Comparison of ENCODE assay signal across 9 cellular contexts in the genomic region with DNA sequence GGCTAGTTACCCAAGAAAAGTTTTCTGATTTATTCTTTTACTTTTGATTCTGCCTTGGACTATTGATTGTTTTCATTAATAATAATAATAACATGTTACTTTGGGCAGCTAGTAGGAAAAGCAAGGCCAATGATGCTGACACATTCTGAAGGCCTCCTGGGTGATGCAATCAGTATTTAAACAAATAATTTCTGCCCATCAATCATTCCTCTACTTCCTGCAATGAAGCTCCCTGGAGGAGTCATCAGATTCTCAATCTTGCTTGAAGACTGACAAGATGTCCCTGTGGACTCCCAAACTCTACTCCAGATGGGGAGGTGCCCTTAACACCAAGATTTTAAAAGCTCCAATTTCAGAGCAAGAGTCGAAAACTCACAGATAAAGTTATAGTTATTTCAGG. TPM values are rescaled to one million over a fixed set of nuclear protein-coding genes. Genes with fewer than 3 reads are reported as not detected.
DNase-seq lines count a peak whose midpoint lies in the region; ATAC-seq and TF ChIP-seq lines count a peak whose summit lies in the region.
"Had no signal": no experiment of that assay in that cellular context is flagged by ENCODE, and none has a peak within 500 bp of the region (broad histone marks: within the 10 kb centered on the region; RNA-seq: fewer than 3 reads in every experiment).

A gene with protein sequence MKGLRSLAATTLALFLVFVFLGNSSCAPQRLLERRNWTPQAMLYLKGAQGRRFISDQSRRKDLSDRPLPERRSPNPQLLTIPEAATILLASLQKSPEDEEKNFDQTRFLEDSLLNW (plus strand): TSS at position 244 of the 400 bp plus-strand sequence. CDS start 177 bp downstream, outside the sequence.

- no peak within 1 kb of the TSS for H3K9ac ChIP-seq in HCT116 (ENCODE audit: low read length)
- H3K9ac ChIP-seq in smooth muscle cell (ENCODE audit: low read depth): no peak within 1 kb of the TSS

- DNase-seq in HCT116 (ENCODE audit: low read depth, low spot score) (no peak), WERI-Rb-1 (no peak), heart left ventricle (no peak), smooth muscle cell (lab: John Stamatoyannopoulos, UW; ENCODE audit: unreplicated experiment) (no peak), GM10266 (ENCODE audit: extremely low spot score) (no peak), NOMO-1 (lab: John Stamatoyannopoulos, UW; ENCODE audit: unreplicated experiment in 2 of 2) (no peak)

- H3K27ac ChIP-seq in HCT116 (ENCODE audit: low read depth, low read length): no peak within 1 kb of the TSS
- H3K27ac ChIP-seq in WERI-Rb-1: no peak within 1 kb of the TSS
- H3K27ac ChIP-seq in heart left ventricle: peak within 1 kb of the TSS in 5 of 12 donors; percentile 81 to 89 (median 83)
- no peak within 1 kb of the TSS for H3K27ac ChIP-seq in smooth muscle cell (ENCODE audit: low read depth)
- H3K27ac ChIP-seq: skin epidermis had no signal

- H3K27me3 ChIP-seq in HCT116 (ENCODE audit: insufficient read depth, low read length) (no peaks in the 10 kb centered on the region), WERI-Rb-1 (ENCODE audit: insufficient read depth, low read depth, severe bottlenecking) (peaks cover 2% of the 10 kb centered on the region), heart left ventricle (peaks cover 0 to 42% (median 0%) of the 10 kb centered on the region in 9 donors), smooth muscle cell (ENCODE audit: low read depth) (peaks cover 47% of the 10 kb centered on the region)

- POLR2A ChIA-PET in HCT116 (lab: Charles Lee): no interaction called here

- ATAC-seq in HCT116 (no peak), heart left ventricle (no peak), GM21390 (IDR thresholded peaks at IDR 0.05; ENCODE audit: unreplicated experiment) (no peak)
- ATAC-seq: activated CD4-positive, CD25-positive, alpha-beta regulatory T cell treated with anti-CD3 and anti-CD28 coated beads, Interleukin-2, amount 50 U/mL, for 24 hours had no signal

- RAD21 ChIA-PET in HCT116 (lab: Charles Lee; ENCODE audit: low non-redundant PET in 1 of 2, low total read pairs in 2 of 2, uncharacterized antibody in 2 of 2, unreplicated experiment in 2 of 2): no interaction called here

- H3K4me1 ChIP-seq in HCT116 (ENCODE audit: control insufficient read depth in 1 of 2, insufficient read depth in 2 of 2, low read length in 2 of 2) (no peaks in the 10 kb centered on the region), heart left ventricle (peaks cover 0 to 23% (median 5%) of the 10 kb centered on the region in 12 donors), smooth muscle cell (ENCODE audit: low read depth) (no peaks in the 10 kb centered on the region)

- H3K36me3 ChIP-seq in HCT116 (ENCODE audit: control insufficient read depth in 1 of 2, insufficient read depth in 2 of 2, low read length in 2 of 2) (no peaks in the 10 kb centered on the region), WERI-Rb-1 (no peaks in the 10 kb centered on the region), heart left ventricle (no peaks in the 10 kb centered on the region), smooth muscle cell (ENCODE audit: low read depth) (no peaks in the 10 kb centered on the region)

- no peak for TF ChIP-seq CTCF in HCT116 (IDR thresholded peaks at IDR 0.05 in 2 of 3, conservative IDR thresholded peaks at IDR 0.05 in 1 of 3; ENCODE audit: borderline replicate concordance in 1 of 3, insufficient read depth in 1 of 3, low read depth in 2 of 3, low read length in 2 of 3)
- TF ChIP-seq CTCF in WERI-Rb-1 (IDR thresholded peaks at IDR 0.05; ENCODE audit: low read depth, low read length): no peak
- TF ChIP-seq CTCF in heart left ventricle (IDR thresholded peaks at IDR 0.05): no peak
- no peak for TF ChIP-seq CTCF in smooth muscle cell (IDR thresholded peaks at IDR 0.05; ENCODE audit: borderline replicate concordance, insufficient read depth, poor library complexity, severe bottlenecking)
- no peak for TF ChIP-seq CTCF in GM10266 (IDR thresholded peaks at IDR 0.05; ENCODE audit: control insufficient read depth, insufficient read depth, low read depth, missing control alignments)

- H2AFZ ChIP-seq in HCT116 (ENCODE audit: low read depth, low read length, poor library complexity, severe bottlenecking) (no peak within 1 kb of the TSS), smooth muscle cell (ENCODE audit: low read depth) (peak within 1 kb of the TSS; percentile 92)

- TF ChIP-seq RAD21 in HCT116 (IDR thresholded peaks at IDR 0.05; ENCODE audit: low read depth): no peak

- H3F3A ChIP-seq in smooth muscle cell (ENCODE audit: low read depth): no peaks in the 10 kb centered on the region

- H3K4me3 ChIP-seq in HCT116 (replicated peaks in 1 of 2; ENCODE audit: low read depth in 1 of 2, low read length in 2 of 2) (no peak within 1 kb of the TSS), WERI-Rb-1 (ENCODE audit: low read depth, low read length) (peak within 1 kb of the TSS; percentile 88), heart left ventricle (peak within 1 kb of the TSS in 10 of 12 donors; percentile 46 to 84 (median 70)), smooth muscle cell (peak within 1 kb of the TSS; percentile 79)

- no peak for TF ChIP-seq POLR2A in HCT116 (IDR thresholded peaks at IDR 0.05; ENCODE audit: borderline replicate concordance, extremely low read depth, insufficient read depth, insufficient read length)
- no peak for TF ChIP-seq POLR2A in heart left ventricle (IDR thresholded peaks at IDR 0.05)

- no TSS peak for BruUV-seq in HCT116 (replicated peaks; lab: Mats Ljungman, UMichigan)

- CTCF ChIA-PET in HCT116 (lab: Charles Lee): no interaction called here

- H3K9me3 ChIP-seq in HCT116 (ENCODE audit: control insufficient read depth in 1 of 2, insufficient read depth in 1 of 2, low read depth in 1 of 2, low read length in 2 of 2) (no peaks in the 10 kb centered on the region), WERI-Rb-1 (ENCODE audit: severe bottlenecking) (no peaks in the 10 kb centered on the region), heart left ventricle (peaks cover 0 to 10% (median 0%) of the 10 kb centered on the region in 12 donors), smooth muscle cell (replicated peaks; ENCODE audit: low read depth) (no peaks in the 10 kb centered on the region)

- 92 to 100% (median 98%) methylated on average over 1 of the region's 1 CpG for WGBS in heart left ventricle, 4 donors
- 95% methylated on average over 1 of the region's 1 CpG for WGBS in smooth muscle cell (ENCODE audit: low lambda C conversion rate)

- intact Hi-C loops in HCT116 (cut with micrococcal nuclease): no loop called here
- intact Hi-C loops in heart left ventricle (cut with DNase I): loop anchor here in 3 of 10 donors (5.0 to 10.0 kb wide), 2 partner anchors 81 to 129 kb away; partner anchors contain the start of gene LDHB (in 3 of the 3)

- H3K4me2 ChIP-seq in HCT116 (ENCODE audit: low read length) (no peak within 1 kb of the TSS), smooth muscle cell (peak within 1 kb of the TSS; percentile 99)

- no peaks in the 10 kb centered on the region for H4K20me1 ChIP-seq in HCT116 (ENCODE audit: insufficient read depth)
- H4K20me1 ChIP-seq in smooth muscle cell (ENCODE audit: low read depth): no peaks in the 10 kb centered on the region

- no peaks in the 10 kb centered on the region for H3K79me2 ChIP-seq in HCT116 (ENCODE audit: insufficient read depth, low read length)
- H3K79me2 ChIP-seq in smooth muscle cell (ENCODE audit: low read depth): no peaks in the 10 kb centered on the region

- H3K9me2 ChIP-seq in HCT116 (ENCODE audit: insufficient read depth): no peaks in the 10 kb centered on the region

TF ChIP-seq in HCT116, 20 proteins besides CTCF, POLR2A, EP300 and RAD21:
- TF ChIP-seq SIN3A (IDR thresholded peaks at IDR 0.05; ENCODE audit: low read depth): no peak
- TF ChIP-seq CEBPB (IDR thresholded peaks at IDR 0.05; ENCODE audit: low read depth): 0 out of 2 replicates have a peak, but pooled peaks have one; percentile 56
- no peak for TF ChIP-seq ELF1 (IDR thresholded peaks at IDR 0.05; ENCODE audit: borderline replicate concordance, low read depth)

RNA-seq across cellular contexts. Expression of the gene that starts here (rescaled TPM):
- total RNA-seq in HCT116 (2021; ENCODE audit: unreplicated experiment) (0.76 TPM), heart left ventricle (10 to 100 TPM in 5 of 9 donors, 1 to 10 TPM in 4; 7.0 to 20.0 (median 13.5) TPM), smooth muscle cell (0.40 and 0.49 TPM in 2 replicates)
- polyA plus RNA-seq in HCT116 (2012): 1.4 and 1.8 TPM in 2 replicates
- polyA plus RNA-seq in heart left ventricle (10 to 100 TPM in 1 of 2 donors, 1 to 10 TPM in 1; 1.8 to 12.8 TPM), smooth muscle cell (0.30 TPM in 1 of 2 replicates, not detected in the other)

Comparison
In these comparisons a context has a peak if more than half of its experiments do, and no peak if none do; other contexts are left out.
1. H3K4me3 ChIP-seq: peak in WERI-Rb-1 (single experiment), heart left ventricle (10 of 12) and smooth muscle cell (single experiment); none in HCT116 (0 of 2).